Comparison of ENCODE assay signal across 8 cellular contexts in the genomic region with DNA sequence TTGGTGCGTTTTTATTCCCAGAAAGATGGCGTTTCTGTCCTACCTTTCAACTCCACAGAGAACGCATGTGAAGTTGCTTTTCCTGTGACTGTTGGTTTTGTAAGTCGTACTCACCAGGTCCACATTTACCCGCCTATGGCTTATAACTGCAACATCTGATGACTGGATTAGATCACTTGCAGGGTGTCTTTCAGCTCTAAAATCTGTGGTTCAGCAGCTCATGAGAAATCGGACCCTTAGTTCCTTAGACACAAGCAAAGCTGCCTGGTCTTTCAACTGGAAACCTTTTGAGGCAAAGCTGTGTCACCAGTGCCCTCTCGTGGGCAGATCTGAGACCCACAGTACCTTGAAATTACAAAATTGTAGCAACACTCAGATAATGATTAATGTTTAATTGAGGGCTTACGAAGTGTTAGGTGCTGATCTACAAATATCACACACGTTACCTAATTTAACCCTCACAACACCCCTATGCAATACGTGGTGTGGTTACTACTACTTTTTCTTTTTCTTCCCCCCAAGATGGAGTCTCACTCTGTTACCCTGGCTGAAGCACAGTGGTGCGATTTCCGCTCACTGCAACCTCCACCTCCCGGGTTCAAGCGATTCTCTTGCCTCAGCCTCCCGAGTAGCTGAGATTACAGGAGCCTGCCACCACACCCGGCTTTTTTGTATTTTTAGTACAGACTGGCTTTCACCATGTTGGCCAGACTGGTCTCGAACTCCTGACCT.
A peak's percentile ranks its signal among the peaks of the same experiment; 100 is the strongest.
DNase-seq lines count a peak whose midpoint lies in the region; ATAC-seq, FAIRE-seq and TF ChIP-seq lines count a peak whose summit lies in the region.

No MANE protein-coding gene starts in this region.

- no peak for FAIRE-seq in urothelium cell line (lab: Jason Lieb, UNC)

- intact Hi-C loops in psoas muscle (cut with DNase I) = no loop called here

- H3K4me3 ChIP-seq in psoas muscle = no peak overlapping the region

- peak; percentile 61 for DNase-seq in EL
- peak; percentile 79 for DNase-seq in HT-29 (ENCODE audit: low spot score)
- DNase-seq in SK-MEL-5 (ENCODE audit: low read depth, low spot score) = peak; percentile 82
- peak; percentile 52 for DNase-seq in activated gamma-delta T cell treated with anti-CD3 and anti-CD28 coated beads, Interleukin-2, amount 50 U/mL, for 16 hours (ENCODE audit: low read depth)
- peak; percentile 74 for DNase-seq in germinal center (ENCODE audit: low spot score)
- peak; percentile 34 to 62 for DNase-seq in psoas muscle
- peak; percentile 48 for DNase-seq in urothelium cell line (ENCODE audit: low spot score)
- no peak for DNase-seq in OCI-M2 (lab: John Stamatoyannopoulos, UW; ENCODE audit: unreplicated experiment)

- WGBS in psoas muscle, 3 donors = 61 to 64% (median 62%) methylated on average over 17 of the region's 17 CpGs

- in situ Hi-C loops in SK-MEL-5 (cut with HindIII; ENCODE audit: low pct_unique_long_range_greater_than_20kb, low sequenced_read_pairs) = no loop called here

- no peaks in the 10 kb centered on the region for H3K36me3 ChIP-seq in psoas muscle (ENCODE audit: insufficient read depth in 1 of 2, low read depth in 1 of 2)

- H3K4me1 ChIP-seq in psoas muscle = no peaks in the 10 kb centered on the region

- no peaks in the 10 kb centered on the region for H3K9me3 ChIP-seq in psoas muscle

- peak; percentile 38 for TF ChIP-seq CTCF in psoas muscle (IDR thresholded peaks at IDR 0.05)

- ATAC-seq in psoas muscle = no peak

- no peaks in the 10 kb centered on the region for H3K27me3 ChIP-seq in psoas muscle (ENCODE audit: insufficient read depth in 3 of 3, low read length in 2 of 3)

- H3K27ac ChIP-seq in psoas muscle = no peak overlapping the region
